ENCODE assay signal across 9 cellular contexts in genomic region chr5:138725153-138725884, GRCh38. TPM values are rescaled to one million over a fixed set of nuclear protein-coding genes. Genes with fewer than 3 reads are reported as not detected.
A peak's percentile ranks its signal among the peaks of the same experiment; 100 is the strongest.
DNase-seq lines count a peak whose midpoint lies in the region; ATAC-seq, FAIRE-seq and TF ChIP-seq lines count a peak whose summit lies in the region.
"Had no signal": no experiment of that assay in that cellular context is flagged by ENCODE, and none has a peak within 500 bp of the region (broad histone marks: within the 10 kb centered on the region; RNA-seq: fewer than 3 reads in every experiment).

No MANE protein-coding gene starts in this region.

- peaks cover 27% of the 10 kb centered on the region for H3K27me3 Mint-ChIP-seq in activated T-cell treated with anti-CD3 and anti-CD28 coated beads, Interleukin-2, amount 50 U/mL, for 4 hours (ENCODE audit: low read depth)

- dilution Hi-C loops in endothelial cell of umbilical vein (cut with MboI; ENCODE audit: extremely low pct_ligation_motif_present, low sequenced_read_pairs) = no loop called here

- H3K9me3 ChIP-seq in endothelial cell of umbilical vein (replicated peaks; ENCODE audit: control insufficient read depth, insufficient read depth, low read length) = no peaks in the 10 kb centered on the region
- no peaks in the 10 kb centered on the region for H3K9me3 ChIP-seq in mucosa of descending colon

- ATAC-seq in mucosa of descending colon (peak; percentile 63), HG03039 (IDR thresholded peaks at IDR 0.05; ENCODE audit: unreplicated experiment) (no peak)
- no peak for ATAC-seq in activated T-cell treated with anti-CD3 and anti-CD28 coated beads, Interleukin-2, amount 50 U/mL, for 4 hours

- H3K36me3 Mint-ChIP-seq in activated T-cell treated with anti-CD3 and anti-CD28 coated beads, Interleukin-2, amount 50 U/mL, for 4 hours (ENCODE audit: insufficient read depth) = no peaks in the 10 kb centered on the region

- FAIRE-seq in endothelial cell of umbilical vein (lab: Jason Lieb, UNC) = no peak
- FAIRE-seq: A204.1 had no signal

- no peak overlapping the region for H3K27ac ChIP-seq in endothelial cell of umbilical vein (ENCODE audit: insufficient read depth, low read depth, low read length)

- DNase-seq in NCI-H82 (lab: John Stamatoyannopoulos, UW) (peak; percentile 41), NCI-H82 treated with DMSO at 0.1 percent for 48 hours (lab: John Stamatoyannopoulos, UW; ENCODE audit: unreplicated experiment) (no peak), NCI-H526 (lab: John Stamatoyannopoulos, UW) (peak; percentile 86 to 94), endothelial cell of umbilical vein (ENCODE audit: low read depth, low spot score) (peak; percentile 42), mucosa of descending colon (no peak), T-helper 1 cell (no peak)
- no peak for DNase-seq in activated T-cell treated with anti-CD3 and anti-CD28 coated beads, Interleukin-2, amount 50 U/mL, for 4 hours

- no peak overlapping the region for H3K4me2 ChIP-seq in endothelial cell of umbilical vein (ENCODE audit: insufficient read depth, low read length)

- no peak for TF ChIP-seq POLR2A in endothelial cell of umbilical vein (IDR thresholded peaks at IDR 0.05; ENCODE audit: low read depth, low read length)

- no peaks in the 10 kb centered on the region for H3K9me3 Mint-ChIP-seq in activated T-cell treated with anti-CD3 and anti-CD28 coated beads, Interleukin-2, amount 50 U/mL, for 4 hours

- intact Hi-C loops in endothelial cell of umbilical vein (cut with micrococcal nuclease) (no loop called here), mucosa of descending colon (cut with DNase I, micrococcal nuclease) (no loop called here)

- BruUV-seq in endothelial cell of umbilical vein (replicated peaks; lab: Mats Ljungman, UMichigan) = no TSS peak

- no peaks in the 10 kb centered on the region for H3K36me3 ChIP-seq in endothelial cell of umbilical vein (ENCODE audit: control insufficient read depth in 2 of 2, extremely low read depth in 1 of 2, insufficient read depth in 2 of 2, low read length in 2 of 2)
- no peaks in the 10 kb centered on the region for H3K36me3 ChIP-seq in mucosa of descending colon (ENCODE audit: low read depth)

- H3K27me3 ChIP-seq in endothelial cell of umbilical vein (ENCODE audit: control insufficient read depth in 2 of 2, insufficient read depth in 2 of 2, low read length in 2 of 2) = peaks cover 5% of the 10 kb centered on the region in 2 experiments

- H2AFZ ChIP-seq in endothelial cell of umbilical vein (ENCODE audit: low read depth, low read length) = peak overlapping the region; percentile 41

- H3K9ac ChIP-seq in endothelial cell of umbilical vein (replicated peaks; ENCODE audit: extremely low read depth, insufficient read depth, low read length) = no peak overlapping the region

- peak in 1 of 2 donors; percentile 40 for TF ChIP-seq CTCF in endothelial cell of umbilical vein (IDR thresholded peaks at IDR 0.05; ENCODE audit: extremely low read depth in 1 of 2, insufficient read depth in 1 of 2, low read depth in 1 of 2, low read length in 2 of 2)
- TF ChIP-seq CTCF in mucosa of descending colon (IDR thresholded peaks at IDR 0.05) = no peak

- H3K9me1 ChIP-seq in endothelial cell of umbilical vein (replicated peaks; ENCODE audit: control insufficient read depth, extremely low read depth, insufficient read depth, low read length) = no peaks in the 10 kb centered on the region

- no peaks in the 10 kb centered on the region for H3K4me1 ChIP-seq in endothelial cell of umbilical vein (ENCODE audit: control insufficient read depth, extremely low read depth, insufficient read depth, low read length)
- H3K4me1 ChIP-seq in mucosa of descending colon (ENCODE audit: low read depth) = no peaks in the 10 kb centered on the region

- H4K20me1 ChIP-seq in endothelial cell of umbilical vein (replicated peaks; ENCODE audit: control insufficient read depth, extremely low read depth, insufficient read depth, low read length) = no peaks in the 10 kb centered on the region

- CTCF ChIA-PET in endothelial cell of umbilical vein (lab: Charles Lee) = interaction anchor here (0.8 to 1.8 kb wide), 11 partner anchors 10 to 149 kb away, joined by 3 to 10 read pairs (median 5); no protein-coding TSS in a partner anchor

- peaks cover 13% of the 10 kb centered on the region for H3K4me1 Mint-ChIP-seq in activated T-cell treated with anti-CD3 and anti-CD28 coated beads, Interleukin-2, amount 50 U/mL, for 4 hours (ENCODE audit: low read depth)

- H3K79me2 ChIP-seq in endothelial cell of umbilical vein (ENCODE audit: control insufficient read depth, insufficient read depth, low read length) = no peaks in the 10 kb centered on the region

- no peak overlapping the region for H3K4me3 Mint-ChIP-seq in activated T-cell treated with anti-CD3 and anti-CD28 coated beads, Interleukin-2, amount 50 U/mL, for 4 hours

- POLR2A ChIA-PET in endothelial cell of umbilical vein (lab: Charles Lee) = interaction anchor here (0.6 kb wide), 1 partner anchor 149 kb away, joined by 5 read pairs; no protein-coding TSS in a partner anchor

- H3K4me3 ChIP-seq in endothelial cell of umbilical vein (replicated peaks in 1 of 3; ENCODE audit: insufficient read depth in 1 of 3, low read depth in 1 of 3, low read length in 3 of 3) = no peak overlapping the region
- H3K4me3 ChIP-seq in mucosa of descending colon = no peak overlapping the region

TF ChIP-seq in endothelial cell of umbilical vein, 7 proteins besides CTCF, POLR2A, EP300 and RAD21:
- TF ChIP-seq MYC (IDR thresholded peaks at IDR 0.05; ENCODE audit: low read depth, low read length) (no peak), EZH2 (IDR thresholded peaks at IDR 0.05; ENCODE audit: borderline replicate concordance, low read depth, low read length, severe bottlenecking) (no peak), JUN (IDR thresholded peaks at IDR 0.05; ENCODE audit: borderline replicate concordance, insufficient read depth, insufficient read length, low read depth) (no peak), POLR2AphosphoS5 (IDR thresholded peaks at IDR 0.05; ENCODE audit: insufficient read depth, low read depth, low read length) (no peak)
TF ChIP-seq in endothelial cell of umbilical vein: peak in this region for 0.

RNA-seq across cellular contexts. Expression of gene CTNNA1, which starts 27.9 kb away (rescaled TPM):
- total RNA-seq in endothelial cell of umbilical vein = 394 and 420 TPM in 2 replicates
- polyA plus RNA-seq in endothelial cell of umbilical vein = 108 and 156 TPM in 2 replicates
- 218 and 223 TPM in 2 replicates for polyA plus RNA-seq in endothelial cell of umbilical vein (2011; cell fraction: cytosol; rRNA removed)
- polyA plus RNA-seq in endothelial cell of umbilical vein (2011; cell fraction: nucleus; rRNA removed) = 254 and 305 TPM in 2 replicates
- polyA plus RNA-seq in endothelial cell of umbilical vein (2012) = 286 and 341 TPM in 2 replicates
- 268 and 305 TPM in 2 replicates for polyA minus RNA-seq in endothelial cell of umbilical vein
- 101 TPM for polyA minus RNA-seq in endothelial cell of umbilical vein (2011; cell fraction: cytosol; rRNA and poly(A)+ RNA removed)
- polyA minus RNA-seq in endothelial cell of umbilical vein (2011; cell fraction: nucleus; rRNA and poly(A)+ RNA removed) = 181 and 203 TPM in 2 replicates
- total RNA-seq in mucosa of descending colon = 100 to 1,000 TPM; 347 to 457 (median 380) TPM
- 10 to 100 TPM; 27.0 to 40.3 (median 32.2) TPM for total RNA-seq in activated T-cell treated with anti-CD3 and anti-CD28 coated beads, Interleukin-2, amount 50 U/mL, for 4 hours

Comparison
In these comparisons a context has a peak if more than half of its experiments do, and no peak if none do; other contexts are left out.
1. DNase-seq: peak in NCI-H82 (single experiment), NCI-H526 (2 of 2) and endothelial cell of umbilical vein (single experiment); none in NCI-H82 treated with DMSO at 0.1 percent for 48 hours (single experiment), mucosa of descending colon (0 of 3), T-helper 1 cell (0 of 5) and activated T-cell treated with anti-CD3 and anti-CD28 coated beads, Interleukin-2, amount 50 U/mL, for 4 hours (single experiment).